ENCODE assay signal across 23 cellular contexts in the genomic region with DNA sequence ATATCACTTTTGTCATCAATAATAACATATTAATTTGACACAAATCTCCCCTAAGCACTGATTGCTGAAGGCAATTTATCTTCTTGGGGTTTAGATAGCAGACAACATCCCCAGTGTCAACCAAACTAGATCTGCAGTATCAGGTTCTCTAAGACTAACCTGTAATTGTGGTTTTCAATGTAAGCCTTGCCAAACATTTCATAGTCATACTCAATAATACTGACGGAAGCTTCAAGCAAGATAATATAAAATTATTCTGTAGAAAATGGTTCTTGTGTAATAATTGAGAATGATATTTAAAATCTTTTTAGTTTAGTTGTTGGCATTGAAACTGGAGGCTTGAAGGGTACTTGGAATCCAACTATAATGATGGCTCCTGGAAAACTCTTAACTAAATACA.
"Had no signal": no experiment of that assay in that cellular context is flagged by ENCODE, and none has a peak within 500 bp of the region (broad histone marks: within the 10 kb centered on the region; RNA-seq: fewer than 3 reads in every experiment).

No MANE protein-coding gene starts in this region.

- H3K27ac ChIP-seq: adrenal gland, ascending aorta, colonic mucosa, gastroesophageal sphincter had no signal

- H3K27me3 ChIP-seq: adrenal gland, ascending aorta, colonic mucosa, gastroesophageal sphincter had no signal

- ATAC-seq: activated CD4-positive, alpha-beta T cell treated with anti-CD3 and anti-CD28 coated beads for 36 hours; activated CD8-positive, alpha-beta memory T cell treated with anti-CD3 and anti-CD28 coated beads, Interleukin-2, amount 10 ng/mL, durations not matched to agents 7 days and 5 days; activated CD8-positive, alpha-beta T cell treated with anti-CD3 and anti-CD28 coated beads, Interleukin-2, amount 10 ng/mL, durations not matched to agents 7 days and 5 days; activated naive CD8-positive, alpha-beta T cell treated with anti-CD3 and anti-CD28 coated beads, Interleukin-2, amount 50 U/mL, for 24 hours; gastroesophageal sphincter; T-helper 17 cell had no signal

- DNase-seq: activated CD4-positive, alpha-beta memory T cell treated with anti-CD3 and anti-CD28 coated beads for 36 hours; activated CD4-positive, alpha-beta T cell treated with anti-CD3 and anti-CD28 coated beads for 36 hours; activated CD4-positive, alpha-beta T cell treated with anti-CD3 and anti-CD28 coated beads, Interleukin-2, amount 10 ng/mL, durations not matched to agents 24 days and 14 days; activated CD4-positive, CD25-positive, alpha-beta regulatory T cell; activated CD4-positive, CD25-positive, alpha-beta regulatory T cell treated with anti-CD3 and anti-CD28 coated beads, Interleukin-2, amount 50 U/mL, for 72 hours; activated CD8-positive, alpha-beta memory T cell treated with anti-CD3 and anti-CD28 coated beads, Interleukin-2, amount 10 ng/mL, durations not matched to agents 7 days and 5 days; activated CD8-positive, alpha-beta memory T cell treated with anti-CD3 and anti-CD28 coated beads, Interleukin-2, amount 50 U/mL, for 4 hours; activated CD8-positive, alpha-beta T cell treated with anti-CD3 and anti-CD28 coated beads, Interleukin-2, amount 10 ng/mL, durations not matched to agents 7 days and 5 days; activated effector memory CD4-positive, alpha-beta T cell treated with anti-CD3 and anti-CD28 coated beads, Interleukin-2, amount 50 U/mL, for 16 hours; activated naive CD4-positive, alpha-beta T cell treated with anti-CD3 and anti-CD28 coated beads for 36 hours; activated naive CD8-positive, alpha-beta T cell treated with anti-CD3 and anti-CD28 coated beads for 36 hours; activated naive CD8-positive, alpha-beta T cell treated with anti-CD3 and anti-CD28 coated beads, Interleukin-2, amount 50 U/mL, for 24 hours; activated T-cell treated with anti-CD3 and anti-CD28 coated beads, Interleukin-2, amount 50 U/mL, for 1 hour; activated T-cell treated with anti-CD3 and anti-CD28 coated beads, Interleukin-2, amount 50 U/mL, for 48 hours; adrenal gland; colonic mucosa; effector memory CD4-positive, alpha-beta T cell; foreskin melanocyte; T-helper 1 cell; T-helper 17 cell; T1000 had no signal

- H3K36me3 ChIP-seq: adrenal gland, ascending aorta, colonic mucosa, gastroesophageal sphincter had no signal

- H3K4me3 ChIP-seq: adrenal gland, ascending aorta, colonic mucosa, gastroesophageal sphincter had no signal
